Comparison of ENCODE assay signal across 10 cellular contexts in genomic region chr3:98536456-98537017, GRCh38. TPM values are rescaled to one million over a fixed set of nuclear protein-coding genes. Genes with fewer than 3 reads are reported as not detected.
DNase-seq lines count a peak whose midpoint lies in the region; ATAC-seq and TF ChIP-seq lines count a peak whose summit lies in the region.
"Had no signal": no experiment of that assay in that cellular context is flagged by ENCODE, and none has a peak within 500 bp of the region (broad histone marks: within the 10 kb centered on the region; RNA-seq: fewer than 3 reads in every experiment).

No MANE protein-coding gene starts in this region.

- H3K4me3 Mint-ChIP-seq in mesothelial cell of epicardium, result no peak overlapping the region

- intact Hi-C loops in OCI-LY7 (cut with micrococcal nuclease; ENCODE audit: unreplicated experiment), result loop anchor here (1.0 kb wide), 1 partner anchor 28 kb away; no protein-coding TSS in a partner anchor

- H3K9me2 ChIP-seq in OCI-LY7 (ENCODE audit: insufficient read depth, low read length), result no peaks in the 10 kb centered on the region

- no peak overlapping the region for H3K27ac Mint-ChIP-seq in mesothelial cell of epicardium

- H3K79me2 ChIP-seq in OCI-LY7 (ENCODE audit: insufficient read depth, low read depth, low read length), result peaks cover 82% of the 10 kb centered on the region

- H3K9me3 Mint-ChIP-seq in mesothelial cell of epicardium, result no peaks in the 10 kb centered on the region

- H3K36me3 ChIP-seq in OCI-LY7 (ENCODE audit: insufficient read depth, low read length), result no peaks in the 10 kb centered on the region; the same call in 1 of the 2 replicates

- no TSS peak for BruUV-seq in OCI-LY7 (replicated peaks; lab: Mats Ljungman, UMichigan)

- DNase-seq in stimulated activated CD4-positive, alpha-beta T cell treated with anti-CD3 and anti-CD28 coated beads, Interleukin-4, amount 100 ng/mL, for 24 hours, result peak; percentile 31
- no peak for DNase-seq in stimulated activated CD4-positive, alpha-beta T cell treated with anti-CD3 and anti-CD28 coated beads, Interleukin-12 subunit alpha, Interleukin-12 subunit beta, amount 100 ng/mL, for 4 hours
- DNase-seq in OCI-LY7 (ENCODE audit: low spot score) (peak; percentile 56), mesothelial cell of epicardium (ENCODE audit: low spot score in 2 of 2, unreplicated experiment in 2 of 2) (no peak), NCI-H146 treated with DMSO at 0.1 percent for 48 hours (lab: John Stamatoyannopoulos, UW; ENCODE audit: unreplicated experiment) (no peak), NCI-H2029 (lab: John Stamatoyannopoulos, UW) (no peak), HK-2 (ENCODE audit: unreplicated experiment) (no peak)
- DNase-seq: small intestine had no signal

- ATAC-seq in HG02678 (IDR thresholded peaks at IDR 0.05; ENCODE audit: unreplicated experiment), result peak; percentile 71
- ATAC-seq: HepG2 had no signal

- H3K36me3 Mint-ChIP-seq in mesothelial cell of epicardium, result no peaks in the 10 kb centered on the region

- H4K20me1 ChIP-seq in OCI-LY7 (ENCODE audit: insufficient read depth, low read length), result no peaks in the 10 kb centered on the region

- TF ChIP-seq CTCF in OCI-LY7 (conservative IDR thresholded peaks at IDR 0.05; ENCODE audit: low read length) (no peak), mesothelial cell of epicardium (IDR thresholded peaks at IDR 0.05; ENCODE audit: unreplicated experiment) (no peak)

- peak overlapping the region; percentile 73 for H3K4me3 ChIP-seq in OCI-LY7 (ENCODE audit: low read depth, low read length, poor library complexity, severe bottlenecking)

- peak overlapping the region; percentile 72 for H3K4me2 ChIP-seq in OCI-LY7 (ENCODE audit: low read length)

- H3K9me3 ChIP-seq in OCI-LY7 (ENCODE audit: low read length), result no peaks in the 10 kb centered on the region

- peak overlapping the region; percentile 86 for H2AFZ ChIP-seq in OCI-LY7 (ENCODE audit: low read length)

- peaks cover 8% of the 10 kb centered on the region for H3K27me3 Mint-ChIP-seq in mesothelial cell of epicardium (ENCODE audit: low read depth)

- H3K4me1 ChIP-seq in OCI-LY7 (ENCODE audit: insufficient read depth, low read length, poor library complexity, severe bottlenecking), result peaks cover 60% of the 10 kb centered on the region

- peak overlapping the region; percentile 73 for H3K27ac ChIP-seq in OCI-LY7 (ENCODE audit: low read depth, low read length, poor library complexity, severe bottlenecking)

- CTCF ChIA-PET in OCI-LY7 (lab: Charles Lee; ENCODE audit: unreplicated experiment), result interaction anchor here (1.7 to 1.9 kb wide), 2 partner anchors 26 to 28 kb away, joined by 4 to 9 read pairs; no protein-coding TSS in a partner anchor

- no peaks in the 10 kb centered on the region for H3K4me1 Mint-ChIP-seq in mesothelial cell of epicardium

- POLR2A ChIA-PET in OCI-LY7 (lab: Charles Lee), result interaction anchor here (0.6 to 8.0 kb wide), 9 partner anchors 8 to 365 kb away, joined by 3 to 296 read pairs (median 5); partner anchors contain the start of genes CLDND1 and DCBLD2

RNA-seq across cellular contexts. Expression of gene GPR15, which starts 4.8 kb away (rescaled TPM):
- total RNA-seq in OCI-LY7 (2014; rRNA removed; shearing (Covaris generic)), result 18.8 and 32.0 TPM in 2 replicates
- total RNA-seq in OCI-LY7 (2022) (29.8 and 42.6 TPM in 2 replicates), mesothelial cell of epicardium (not detected in 3 replicates)
- total RNA-seq: HepG2 had no signal

RNA-seq across cellular contexts. Expression of gene CLDND1, which starts 13.8 kb away (rescaled TPM):
- total RNA-seq in OCI-LY7 (2014; rRNA removed; shearing (Covaris generic)), result 70.7 and 78.0 TPM in 2 replicates
- total RNA-seq in OCI-LY7 (2022) (80.4 and 87.8 TPM in 2 replicates), mesothelial cell of epicardium (73.6 to 89.0 TPM (median 87.2 TPM) in 3 replicates)

RNA-seq across cellular contexts. Expression of gene OR5K2, which starts 39.1 kb away (rescaled TPM):
- total RNA-seq in OCI-LY7 (2014; rRNA removed; shearing (Covaris generic)), result not detected in 2 replicates
- total RNA-seq in OCI-LY7 (2022) (not detected in 2 replicates), mesothelial cell of epicardium (not detected in 3 replicates)
- total RNA-seq: HepG2 had no signal

RNA-seq across cellular contexts. Expression of gene CPOX, which starts 56.9 kb away (rescaled TPM):
- total RNA-seq in OCI-LY7 (2014; rRNA removed; shearing (Covaris generic)), result 14.7 and 16.4 TPM in 2 replicates
- 8.8 and 10.1 TPM in 2 replicates for total RNA-seq in OCI-LY7 (2022)
- 17.9 to 20.8 TPM (median 18.4 TPM) in 3 replicates for total RNA-seq in mesothelial cell of epicardium

Comparison
In these comparisons a context has a peak if more than half of its experiments do, and no peak if none do; other contexts are left out.
1. DNase-seq: peak in stimulated activated CD4-positive, alpha-beta T cell treated with anti-CD3 and anti-CD28 coated beads, Interleukin-4, amount 100 ng/mL, for 24 hours (single experiment) and OCI-LY7 (single experiment); none in stimulated activated CD4-positive, alpha-beta T cell treated with anti-CD3 and anti-CD28 coated beads, Interleukin-12 subunit alpha, Interleukin-12 subunit beta, amount 100 ng/mL, for 4 hours (single experiment), mesothelial cell of epicardium (0 of 2), NCI-H146 treated with DMSO at 0.1 percent for 48 hours (single experiment), NCI-H2029 (single experiment) and HK-2 (single experiment).
2. RNA of gene GPR15, which starts 4.8 kb away (total RNA-seq): 18.8 to 42.6 TPM in OCI-LY7; not detected in mesothelial cell of epicardium; every median in the first group is over 10 times any median in the second.